Comparison of ENCODE assay signal across 10 cellular contexts in genomic region chr15:75573001-75573400, GRCh38. TPM values are rescaled to one million over a fixed set of nuclear protein-coding genes. Genes with fewer than 3 reads are reported as not detected.
DNase-seq lines count a peak whose midpoint lies in the region; ATAC-seq and TF ChIP-seq lines count a peak whose summit lies in the region.
"Had no signal": no experiment of that assay in that cellular context is flagged by ENCODE, and none has a peak within 500 bp of the region (broad histone marks: within the 10 kb centered on the region; RNA-seq: fewer than 3 reads in every experiment).

No MANE protein-coding gene starts in this region.

- H3K4me3 ChIP-seq in AG10803 (ENCODE audit: low read length), result no peak overlapping the region
- H3K4me3 ChIP-seq in HUES64 (ENCODE audit: low read length), result peak overlapping the region; percentile 33

- H3K9ac ChIP-seq in HUES64 (ENCODE audit: low read depth, low read length), result no peak overlapping the region

- no peak for TF ChIP-seq CTCF in AG10803 (conservative IDR thresholded peaks at IDR 0.05; ENCODE audit: low read length)

- no peaks in the 10 kb centered on the region for H3K9me3 ChIP-seq in HUES64 (ENCODE audit: insufficient read depth, low read depth, low read length)

- 56% methylated on average over 3 of the region's 3 CpGs for WGBS in HUES64

- peak overlapping the region; percentile 28 for H3K27ac ChIP-seq in HUES64 (ENCODE audit: low read depth, low read length)

- peaks cover 30% of the 10 kb centered on the region for H3K4me1 ChIP-seq in HUES64 (ENCODE audit: insufficient read depth, low read length)

- intact Hi-C loops in left colon (cut with DNase I, micrococcal nuclease), result no loop called here

- no peaks in the 10 kb centered on the region for H3K27me3 ChIP-seq in HUES64 (ENCODE audit: insufficient read depth, low read length)

- peak; percentile 74 for DNase-seq in AG10803 (ENCODE audit: low read depth)
- peak; percentile 53 for DNase-seq in astrocyte of the hippocampus (ENCODE audit: low read depth, low spot score)
- DNase-seq in left colon, result no peak
- DNase-seq in GOT3 (lab: John Stamatoyannopoulos, UW), result no peak
- no peak for DNase-seq in NCI-H187 (lab: John Stamatoyannopoulos, UW)
- DNase-seq: activated naive CD4-positive, alpha-beta T cell treated with anti-CD3 and anti-CD28 coated beads, Interleukin-2, amount 50 U/mL, for 16 hours; CD4-positive, alpha-beta memory T cell had no signal

- H3K36me3 ChIP-seq in HUES64 (ENCODE audit: insufficient read depth, low read length), result peaks cover 13% of the 10 kb centered on the region

- ATAC-seq in left colon (peak; percentile 44), GM18498 (IDR thresholded peaks at IDR 0.05; ENCODE audit: unreplicated experiment) (no peak), GM18511 (IDR thresholded peaks at IDR 0.05; ENCODE audit: unreplicated experiment) (no peak)

RNA-seq across cellular contexts. Expression of gene PTPN9, which starts 6.1 kb away (rescaled TPM):
- polyA plus RNA-seq in HUES64 (2013, experiment 1 of 2), result 25.9 TPM
- polyA plus RNA-seq in HUES64 (2013, experiment 2 of 2), result 26.9 TPM
- 10 to 100 TPM; 39.3 to 39.6 TPM for total RNA-seq in left colon

RNA-seq across cellular contexts. Expression of gene SNUPN, which starts 52.5 kb away (rescaled TPM):
- 21.8 TPM for polyA plus RNA-seq in HUES64 (2013, experiment 1 of 2)
- polyA plus RNA-seq in HUES64 (2013, experiment 2 of 2), result 20.4 TPM
- total RNA-seq in left colon, result 10 to 100 TPM; 14.9 to 16.8 TPM

Comparison
In these comparisons a context has a peak if more than half of its experiments do, and no peak if none do; other contexts are left out.
1. DNase-seq: peak in AG10803 (single experiment) and astrocyte of the hippocampus (single experiment); none in left colon (0 of 2), GOT3 (single experiment) and NCI-H187 (0 of 2).